ENCODE assay signal across 8 cellular contexts in genomic region chr2:118061135-118061955, GRCh38. TPM values are rescaled to one million over a fixed set of nuclear protein-coding genes. Genes with fewer than 3 reads are reported as not detected.
A peak's percentile ranks its signal among the peaks of the same experiment; 100 is the strongest.
DNase-seq lines count a peak whose midpoint lies in the region; ATAC-seq and TF ChIP-seq lines count a peak whose summit lies in the region.

No MANE protein-coding gene starts in this region.

- peak; percentile 59 for TF ChIP-seq CTCF in epithelial cell of proximal tubule (conservative IDR thresholded peaks at IDR 0.05; ENCODE audit: low read depth, low read length)
- TF ChIP-seq CTCF in progenitor cell of endocrine pancreas (IDR thresholded peaks at IDR 0.05; ENCODE audit: unreplicated experiment) = peak; percentile 32

- no peaks in the 10 kb centered on the region for H3K36me3 ChIP-seq in ACC112 (ENCODE audit: insufficient read depth, low read length)

- DNase-seq in NCI-H460 (ENCODE audit: extremely low read depth, low read depth) = peak; percentile 33
- no peak for DNase-seq in epithelial cell of proximal tubule (ENCODE audit: low read depth)
- DNase-seq in progenitor cell of endocrine pancreas (ENCODE audit: low spot score, unreplicated experiment) = no peak
- no peak for DNase-seq in stimulated activated CD8-positive, alpha-beta memory T cell treated with anti-CD3 and anti-CD28 coated beads, Interleukin-4, amount 100 ng/mL, for 48 hours
- no peak for DNase-seq in NCI-H510A treated with DMSO at 0.1 percent for 48 hours (lab: John Stamatoyannopoulos, UW)

- peak overlapping the region; percentile 1 for H2AFZ ChIP-seq in ACC112 (ENCODE audit: low read length, unreplicated experiment)

- H3K4me3 Mint-ChIP-seq in progenitor cell of endocrine pancreas (ENCODE audit: low read depth) = no peak overlapping the region

- ATAC-seq in GM18517 (IDR thresholded peaks at IDR 0.05; ENCODE audit: unreplicated experiment) (peak; percentile 90), HG02884 (IDR thresholded peaks at IDR 0.05; ENCODE audit: unreplicated experiment) (peak; percentile 77)

- no peaks in the 10 kb centered on the region for H3K79me2 ChIP-seq in ACC112 (ENCODE audit: control insufficient read depth, insufficient read depth, low read length, unreplicated experiment)

- H3K36me3 Mint-ChIP-seq in progenitor cell of endocrine pancreas (ENCODE audit: insufficient read depth) = no peaks in the 10 kb centered on the region

- no peak overlapping the region for H3K27ac Mint-ChIP-seq in progenitor cell of endocrine pancreas

- H3K9me3 Mint-ChIP-seq in progenitor cell of endocrine pancreas (ENCODE audit: low read depth) = no peaks in the 10 kb centered on the region

- peak overlapping the region; percentile 48 for H3K27ac ChIP-seq in ACC112 (ENCODE audit: low read depth, low read length)

- no peaks in the 10 kb centered on the region for H3K27me3 ChIP-seq in ACC112 (ENCODE audit: insufficient read depth, low read length)

- H3K27me3 Mint-ChIP-seq in progenitor cell of endocrine pancreas = no peaks in the 10 kb centered on the region

- H3K4me1 Mint-ChIP-seq in progenitor cell of endocrine pancreas (ENCODE audit: low read depth) = peaks cover 21% of the 10 kb centered on the region

- H3K4me1 ChIP-seq in ACC112 (ENCODE audit: control insufficient read depth, insufficient read depth, low read length, unreplicated experiment) = peaks cover 30% of the 10 kb centered on the region

- H3K4me3 ChIP-seq in ACC112 (ENCODE audit: low read depth, low read length) (no peak overlapping the region), epithelial cell of proximal tubule (ENCODE audit: low read depth, low read length) (no peak overlapping the region)

RNA-seq across cellular contexts. Expression of gene INSIG2, which starts 26.9 kb away (rescaled TPM):
- total RNA-seq in NCI-H460 (2014; rRNA removed; shearing (Covaris generic)) = 7.1 and 7.9 TPM in 2 replicates
- 5.6 and 6.9 TPM in 2 replicates for polyA plus RNA-seq in NCI-H460 (2014; cell fraction: nucleus; rRNA removed)
- total RNA-seq in epithelial cell of proximal tubule = 6.3 and 9.1 TPM in 2 replicates
- total RNA-seq in progenitor cell of endocrine pancreas = 34.3 and 35.3 TPM in 2 replicates

RNA-seq across cellular contexts. Expression of gene CCDC93, which starts 47.5 kb away (rescaled TPM):
- 13.5 and 17.0 TPM in 2 replicates for total RNA-seq in NCI-H460 (2014; rRNA removed; shearing (Covaris generic))
- polyA plus RNA-seq in NCI-H460 (2014; cell fraction: nucleus; rRNA removed) = 27.9 and 42.6 TPM in 2 replicates
- total RNA-seq in epithelial cell of proximal tubule = 9.9 and 13.2 TPM in 2 replicates
- total RNA-seq in progenitor cell of endocrine pancreas = 63.4 and 67.4 TPM in 2 replicates
